In genomic region chr11:43830928-43831440, GRCh38 we compare ENCODE assay signal across 1 cellular context.
TF ChIP-seq lines count a peak whose summit lies in the region.

No MANE protein-coding gene starts in this region.

TF ChIP-seq in GM23338, 12 proteins besides CTCF, POLR2A, EP300 and RAD21 (continued from another document):
- TF ChIP-seq ZNF462 (CRISPR knock-in tag; IDR thresholded peaks at IDR 0.05) = no peak
- no peak for TF ChIP-seq EZH2 (IDR thresholded peaks at IDR 0.05; ENCODE audit: low read depth, unreplicated experiment)
